Comparison of ENCODE assay signal across 8 cellular contexts in the genomic region with DNA sequence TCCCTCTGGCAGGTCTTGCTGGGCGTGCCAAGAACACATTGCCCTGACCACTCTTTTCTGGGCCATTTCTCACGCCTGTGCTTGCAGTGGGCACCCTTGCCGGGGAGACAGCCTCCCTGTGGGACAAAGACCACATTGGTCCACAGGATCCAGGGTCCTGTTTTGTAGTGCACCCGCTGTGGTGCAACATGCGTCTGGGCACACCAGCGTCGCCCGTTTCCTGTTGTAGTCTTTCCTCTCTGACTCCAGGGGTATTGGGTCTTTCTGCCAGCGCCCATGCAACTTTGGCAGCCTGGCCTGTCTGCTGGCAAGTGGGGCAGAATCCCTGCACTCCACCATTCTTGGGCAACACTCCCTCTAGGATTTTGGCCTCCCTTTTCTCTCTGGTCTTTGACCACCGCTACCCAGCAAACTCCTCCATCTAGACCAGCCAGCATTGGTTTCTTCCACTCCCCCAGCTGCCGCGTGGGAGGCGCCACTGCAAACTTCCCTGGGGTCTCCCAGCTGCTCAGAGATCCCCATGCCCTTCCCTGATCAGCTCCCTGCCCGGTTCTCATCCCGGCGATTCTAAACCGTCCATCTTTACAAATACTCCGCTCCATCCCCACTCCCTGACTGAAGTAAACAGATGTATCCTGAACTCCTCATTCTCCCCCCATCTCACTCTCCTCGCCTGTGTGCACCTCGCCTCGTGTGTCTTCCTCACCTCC. TPM values are rescaled to one million over a fixed set of nuclear protein-coding genes. Genes with fewer than 3 reads are reported as not detected.
DNase-seq lines count a peak whose midpoint lies in the region; ATAC-seq and TF ChIP-seq lines count a peak whose summit lies in the region.

No MANE protein-coding gene starts in this region.

- no peaks in the 10 kb centered on the region for H3K9me3 ChIP-seq in CD4-positive, CD25-positive, alpha-beta regulatory T cell (ENCODE audit: control insufficient read depth in 2 of 2, low read length in 2 of 2)
- H3K9me3 ChIP-seq in PC-3 (ENCODE audit: low read length) (no peaks in the 10 kb centered on the region), neuron (ENCODE audit: low read length) (no peaks in the 10 kb centered on the region)

- H3K4me1 ChIP-seq in CD4-positive, CD25-positive, alpha-beta regulatory T cell (ENCODE audit: control insufficient read depth, insufficient read depth, low read length, poor library complexity, severe bottlenecking), result peaks cover 32% of the 10 kb centered on the region
- H3K4me1 ChIP-seq in PC-3 (ENCODE audit: insufficient read depth, low read length), result peaks cover 20% of the 10 kb centered on the region
- peaks cover 20% of the 10 kb centered on the region for H3K4me1 ChIP-seq in neuron (ENCODE audit: insufficient read depth, low read length)

- ATAC-seq in CD4-positive, CD25-positive, alpha-beta regulatory T cell (ENCODE audit: low read depth in 2 of 2), result no peak
- ATAC-seq in PC-3 (no peak), GM19324 (IDR thresholded peaks at IDR 0.05; ENCODE audit: low FRiP score, unreplicated experiment) (no peak), HG03039 (IDR thresholded peaks at IDR 0.05; ENCODE audit: unreplicated experiment) (no peak), GM21528 (IDR thresholded peaks at IDR 0.05; ENCODE audit: low FRiP score, unreplicated experiment) (no peak)

- H3K36me3 ChIP-seq in CD4-positive, CD25-positive, alpha-beta regulatory T cell (ENCODE audit: control insufficient read depth, insufficient read depth, low read length), result peaks cover 15% of the 10 kb centered on the region
- peaks cover 14% of the 10 kb centered on the region; the same call in 1 of the 2 replicates for H3K36me3 ChIP-seq in PC-3 (ENCODE audit: low read depth, low read length)
- peaks cover 13% of the 10 kb centered on the region for H3K36me3 ChIP-seq in neuron (ENCODE audit: insufficient read depth, low read length)

- peak overlapping the region; percentile 94 for H3K4me2 ChIP-seq in PC-3 (ENCODE audit: low read length)

- H3K9ac ChIP-seq in PC-3 (ENCODE audit: low read length), result peak overlapping the region; percentile 70

- H3K4me1 Mint-ChIP-seq in CD4-positive, CD25-positive, alpha-beta regulatory T cell, result peaks cover 11 to 55% (median 34%) of the 10 kb centered on the region in 4 donors

- no peaks in the 10 kb centered on the region for H3F3A ChIP-seq in PC-3 (ENCODE audit: low read length, unreplicated experiment)

- TF ChIP-seq CTCF in PC-3 (conservative IDR thresholded peaks at IDR 0.05; ENCODE audit: low read depth, low read length) (no peak), epithelial cell of proximal tubule (conservative IDR thresholded peaks at IDR 0.05; ENCODE audit: low read depth, low read length) (no peak)

- no peaks in the 10 kb centered on the region for H3K9me3 Mint-ChIP-seq in CD4-positive, CD25-positive, alpha-beta regulatory T cell

- H2AFZ ChIP-seq in PC-3 (ENCODE audit: low read length), result peak overlapping the region; percentile 95
- peak overlapping the region; percentile 86 for H2AFZ ChIP-seq in neuron (ENCODE audit: low read depth, low read length)

- peak overlapping the region; percentile 64 for H3K4me3 ChIP-seq in CD4-positive, CD25-positive, alpha-beta regulatory T cell (ENCODE audit: low read depth, low read length)
- peak overlapping the region; percentile 91 for H3K4me3 ChIP-seq in PC-3 (ENCODE audit: low read length)
- H3K4me3 ChIP-seq in epithelial cell of proximal tubule (ENCODE audit: low read depth, low read length), result peak overlapping the region; percentile 97
- H3K4me3 ChIP-seq in neuron (ENCODE audit: low read length), result peak overlapping the region; percentile 87

- no TSS peak for BruUV-seq in PC-3 (replicated peaks; lab: Mats Ljungman, UMichigan)

- no peaks in the 10 kb centered on the region for H3K9me2 ChIP-seq in PC-3 (replicated peaks; ENCODE audit: low read length)

- intact Hi-C loops in PC-3 (cut with micrococcal nuclease), result loop anchor here (5.0 kb wide), 1 partner anchor 99 kb away; no protein-coding TSS in a partner anchor

- H3K27ac Mint-ChIP-seq in CD4-positive, CD25-positive, alpha-beta regulatory T cell, result peak overlapping the region; percentile 93 to 99 (median 99)

- peak overlapping the region; percentile 74 for H3K27ac ChIP-seq in CD4-positive, CD25-positive, alpha-beta regulatory T cell (ENCODE audit: insufficient read depth, low read length, poor library complexity, severe bottlenecking)
- no peak overlapping the region for H3K27ac ChIP-seq in PC-3 (ENCODE audit: low read length)

- POLR2A ChIA-PET in PC-3 (lab: Charles Lee; ENCODE audit: unreplicated experiment), result no interaction called here

- peak overlapping the region; percentile 97 to 100 (median 98) for H3K4me3 Mint-ChIP-seq in CD4-positive, CD25-positive, alpha-beta regulatory T cell

- DNase-seq in CD4-positive, CD25-positive, alpha-beta regulatory T cell, result no peak
- DNase-seq in PC-3 (no peak), epithelial cell of proximal tubule (ENCODE audit: low read depth) (no peak)
- no peak for DNase-seq in stimulated activated CD4-positive, alpha-beta T cell treated with anti-CD3 and anti-CD28 coated beads, Interleukin-1b, Interleukin-23, amount 100 ng/mL, for 48 hours

- CTCF ChIA-PET in PC-3 (lab: Charles Lee), result interaction anchor here (0.6 kb wide), 1 partner anchor 80 kb away, joined by 3 read pairs; no protein-coding TSS in a partner anchor

- H3K36me3 Mint-ChIP-seq in CD4-positive, CD25-positive, alpha-beta regulatory T cell, result peaks cover 7% of the 10 kb centered on the region

- H3K27me3 Mint-ChIP-seq in CD4-positive, CD25-positive, alpha-beta regulatory T cell, result no peaks in the 10 kb centered on the region

- H3K27me3 ChIP-seq in CD4-positive, CD25-positive, alpha-beta regulatory T cell (ENCODE audit: control insufficient read depth, insufficient read depth, low read length), result no peaks in the 10 kb centered on the region
- H3K27me3 ChIP-seq in PC-3 (ENCODE audit: low read length), result no peaks in the 10 kb centered on the region
- no peaks in the 10 kb centered on the region for H3K27me3 ChIP-seq in neuron (ENCODE audit: insufficient read depth, low read length)

- no peaks in the 10 kb centered on the region for H4K20me1 ChIP-seq in PC-3 (ENCODE audit: low read length)

- peaks cover 9% of the 10 kb centered on the region; the same call in 1 of the 2 replicates for H3K79me2 ChIP-seq in PC-3 (ENCODE audit: low read length)

RNA-seq across cellular contexts. Expression of a gene that starts 1.2 kb away (rescaled TPM):
- total RNA-seq in CD4-positive, CD25-positive, alpha-beta regulatory T cell, result 26.9 TPM
- 10 to 100 TPM; 34.3 to 35.9 (median 35.1) TPM for polyA plus RNA-seq in CD4-positive, CD25-positive, alpha-beta regulatory T cell
- total RNA-seq in PC-3 (2014; rRNA removed) (32.0 and 44.5 TPM in 2 replicates), epithelial cell of proximal tubule (8.1 and 12.4 TPM in 2 replicates)

RNA-seq across cellular contexts. Expression of a gene that starts 12.3 kb away (rescaled TPM):
- 123 TPM for total RNA-seq in CD4-positive, CD25-positive, alpha-beta regulatory T cell
- polyA plus RNA-seq in CD4-positive, CD25-positive, alpha-beta regulatory T cell, result 1 to 10 TPM; 4.7 to 9.8 (median 6.5) TPM
- 32.5 and 40.1 TPM in 2 replicates for total RNA-seq in PC-3 (2014; rRNA removed)
- total RNA-seq in epithelial cell of proximal tubule, result 5.1 and 33.3 TPM in 2 replicates

RNA-seq across cellular contexts. Expression of a gene that starts 26.3 kb away (rescaled TPM):
- total RNA-seq in CD4-positive, CD25-positive, alpha-beta regulatory T cell, result 37.1 TPM
- polyA plus RNA-seq in CD4-positive, CD25-positive, alpha-beta regulatory T cell, result 10 to 100 TPM; 27.9 to 36.5 (median 33.2) TPM
- 57.2 and 67.8 TPM in 2 replicates for total RNA-seq in PC-3 (2014; rRNA removed)
- total RNA-seq in epithelial cell of proximal tubule, result 17.0 and 26.3 TPM in 2 replicates

RNA-seq across cellular contexts. Expression of a gene that starts 28.7 kb away (rescaled TPM):
- not detected for total RNA-seq in CD4-positive, CD25-positive, alpha-beta regulatory T cell
- polyA plus RNA-seq in CD4-positive, CD25-positive, alpha-beta regulatory T cell, result under 1 TPM in 2 of 4 donors, not detected in 2; 0.08 to 0.12 TPM
- 2.5 and 2.6 TPM in 2 replicates for total RNA-seq in PC-3 (2014; rRNA removed)
- total RNA-seq in epithelial cell of proximal tubule, result not detected in 2 replicates
